Comparison of ENCODE assay signal across 13 cellular contexts in the genomic region with DNA sequence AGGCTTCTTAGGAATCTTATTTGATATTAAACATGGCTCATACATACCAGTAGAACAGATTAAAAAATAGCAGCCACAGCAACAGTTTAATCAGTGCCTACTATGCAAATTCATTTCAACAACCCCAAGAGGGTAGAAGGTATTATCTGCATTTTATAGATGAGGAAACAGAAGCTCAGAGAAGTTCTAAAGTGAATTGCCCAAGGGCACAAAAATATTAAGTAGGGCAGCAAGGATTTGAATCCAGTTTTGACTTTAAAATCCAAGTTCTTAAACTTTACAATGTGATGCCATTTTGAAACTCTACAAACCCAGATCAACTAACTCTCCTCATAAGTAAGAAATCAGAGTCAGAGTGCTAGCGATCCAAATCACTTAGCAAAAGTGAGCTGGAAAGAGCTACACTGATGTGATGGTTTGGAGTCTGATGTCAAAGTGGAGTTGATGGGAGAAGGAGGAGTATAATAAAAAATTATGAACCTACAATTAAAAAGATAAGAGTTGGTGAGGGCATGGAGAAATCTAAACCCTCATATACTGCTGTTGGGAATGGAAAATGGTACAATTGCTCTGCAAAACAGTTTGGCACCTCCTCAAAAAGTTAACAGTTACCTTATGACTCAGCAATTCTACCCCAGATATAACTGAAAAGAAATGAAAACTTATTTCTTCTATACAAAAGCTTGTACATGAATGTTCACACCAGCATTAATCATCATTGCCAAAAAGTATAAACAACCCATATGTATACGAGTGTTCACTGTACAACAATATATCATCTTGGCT. TPM values are rescaled to one million over a fixed set of nuclear protein-coding genes. Genes with fewer than 3 reads are reported as not detected.
DNase-seq lines count a peak whose midpoint lies in the region; ATAC-seq, FAIRE-seq and TF ChIP-seq lines count a peak whose summit lies in the region.
"Had no signal": no experiment of that assay in that cellular context is flagged by ENCODE, and none has a peak within 500 bp of the region (broad histone marks: within the 10 kb centered on the region; RNA-seq: fewer than 3 reads in every experiment).

No MANE protein-coding gene starts in this region.

- H3K27ac ChIP-seq in heart left ventricle, result peak overlapping the region in 10 of 12 donors; percentile 11 to 67 (median 39)
- H3K27ac ChIP-seq in GM12878 (ENCODE audit: control insufficient read depth, insufficient read depth), result no peak overlapping the region
- peak overlapping the region; percentile 62 for H3K27ac ChIP-seq in keratinocyte (ENCODE audit: control insufficient read depth, insufficient read depth, low read length)
- H3K27ac ChIP-seq in subcutaneous abdominal adipose tissue (ENCODE audit: low read depth, low read length), result peak overlapping the region; percentile 49

- intact Hi-C loops in heart left ventricle (cut with DNase I) (no loop called here), Right ventricle myocardium inferior (cut with DNase I) (loop anchor here (10.0 kb wide), 1 partner anchor 87 kb away; no protein-coding TSS in a partner anchor), GM12878 (cut with micrococcal nuclease; ENCODE audit: unreplicated experiment) (loop anchor here (10.0 kb wide), 2 partner anchors 347 to 437 kb away; no protein-coding TSS in a partner anchor)

- RAD21 ChIA-PET in GM12878 (lab: Charles Lee; ENCODE audit: unreplicated experiment), result interaction anchor here (0.6 to 2.5 kb wide), 4 partner anchors 17 to 235 kb away, joined by 4 to 6 read pairs (median 4); no protein-coding TSS in a partner anchor

- no peaks in the 10 kb centered on the region for H3K79me2 ChIP-seq in GM12878 (ENCODE audit: control insufficient read depth, insufficient read depth, low read length)
- H3K79me2 ChIP-seq in keratinocyte (ENCODE audit: control insufficient read depth, insufficient read depth, low read length), result peaks cover 73% of the 10 kb centered on the region

- no peaks in the 10 kb centered on the region for H3K9me3 ChIP-seq in heart left ventricle
- no peaks in the 10 kb centered on the region for H3K9me3 ChIP-seq in GM12878 (replicated peaks; ENCODE audit: control insufficient read depth, insufficient read depth, low read length)
- no peaks in the 10 kb centered on the region for H3K9me3 ChIP-seq in keratinocyte (ENCODE audit: control insufficient read depth, low read depth, low read length)
- no peaks in the 10 kb centered on the region for H3K9me3 ChIP-seq in subcutaneous abdominal adipose tissue (ENCODE audit: control insufficient read depth in 5 of 5, low read length in 5 of 5)

- H3K4me2 ChIP-seq in GM12878 (ENCODE audit: control insufficient read depth, insufficient read depth), result no peak overlapping the region
- peak overlapping the region; percentile 7 for H3K4me2 ChIP-seq in keratinocyte (ENCODE audit: control insufficient read depth, extremely low read depth, insufficient read depth, low read depth, low read length)

- H3K27me3 ChIP-seq in heart left ventricle (no peaks in the 10 kb centered on the region), GM12878 (replicated peaks in 1 of 2; ENCODE audit: control insufficient read depth in 2 of 2, insufficient read depth in 2 of 2, low read length in 1 of 2) (no peaks in the 10 kb centered on the region), keratinocyte (ENCODE audit: control insufficient read depth, extremely low read depth, insufficient read depth, low read length) (no peaks in the 10 kb centered on the region), subcutaneous abdominal adipose tissue (ENCODE audit: control insufficient read depth in 5 of 5, insufficient read depth in 4 of 5, low read length in 5 of 5) (no peaks in the 10 kb centered on the region)

- SMC1A ChIA-PET in GM12878 (lab: Charles Lee; ENCODE audit: uncharacterized antibody, unreplicated experiment), result interaction anchor here (0.7 to 2.4 kb wide), 4 partner anchors 28 to 167 kb away, joined by 3 to 6 read pairs (median 3); no protein-coding TSS in a partner anchor

- POLR2A ChIA-PET in GM12878 (lab: Charles Lee), result interaction anchor here (0.6 to 1.0 kb wide), 2 partner anchors 9 to 16 kb away, joined by 3 read pairs; no protein-coding TSS in a partner anchor

- no peak for ATAC-seq in heart left ventricle
- ATAC-seq in Right ventricle myocardium inferior, result no peak
- ATAC-seq in GM12878, result peak; percentile 51
- no peak for ATAC-seq in GM21786 (IDR thresholded peaks at IDR 0.05; ENCODE audit: unreplicated experiment)
- no peak for ATAC-seq in HG03095 (IDR thresholded peaks at IDR 0.05; ENCODE audit: unreplicated experiment)
- no peak for ATAC-seq in GM18870 (IDR thresholded peaks at IDR 0.05; ENCODE audit: unreplicated experiment)

- FAIRE-seq in GM12878 (lab: Jason Lieb, UNC) (no peak), keratinocyte (lab: Jason Lieb, UNC) (no peak)
- FAIRE-seq: islet of Langerhans had no signal

- H3K9ac ChIP-seq in GM12878 (ENCODE audit: control insufficient read depth, insufficient read depth, low read length) (no peak overlapping the region), keratinocyte (ENCODE audit: control insufficient read depth, extremely low read depth, insufficient read depth, low read length) (no peak overlapping the region), subcutaneous abdominal adipose tissue (ENCODE audit: low read length in 5 of 5) (no peak overlapping the region)

- H4K20me1 ChIP-seq in GM12878 (ENCODE audit: control insufficient read depth, insufficient read depth) (no peaks in the 10 kb centered on the region), keratinocyte (ENCODE audit: control insufficient read depth, extremely low read depth, insufficient read depth, low read length) (no peaks in the 10 kb centered on the region)

- TF ChIP-seq EP300 in GM12878 (IDR thresholded peaks at IDR 0.05; ENCODE audit: borderline replicate concordance in 1 of 2, control insufficient read depth in 1 of 2, low read depth in 2 of 2, low read length in 2 of 2), result no peak

- H3K4me1 ChIP-seq in heart left ventricle (peaks cover 10 to 49% (median 25%) of the 10 kb centered on the region in 12 donors), GM12878 (ENCODE audit: control insufficient read depth, insufficient read depth, low read length) (peaks cover 11% of the 10 kb centered on the region; the same call in 1 of the 2 replicates), keratinocyte (ENCODE audit: control insufficient read depth, extremely low read depth, insufficient read depth, low read length) (peaks cover 39% of the 10 kb centered on the region), subcutaneous abdominal adipose tissue (ENCODE audit: control insufficient read depth in 5 of 5, insufficient read depth in 5 of 5, low read length in 5 of 5) (peaks cover 2 to 34% (median 25%) of the 10 kb centered on the region in 5 donors)

- BruUV-seq in GM12878 (replicated peaks; lab: Mats Ljungman, UMichigan), result no TSS peak

- H3K36me3 ChIP-seq in heart left ventricle (peaks cover 0 to 22% (median 11%) of the 10 kb centered on the region in 9 donors), GM12878 (ENCODE audit: control insufficient read depth in 2 of 2, insufficient read depth in 2 of 2, low read length in 1 of 2) (peaks cover 0 to 3% of the 10 kb centered on the region in 2 experiments; a peak in 1 of 4 replicates), keratinocyte (ENCODE audit: control insufficient read depth in 2 of 2, extremely low read depth in 1 of 2, insufficient read depth in 2 of 2, low read length in 2 of 2) (peaks cover 8 to 9% of the 10 kb centered on the region in 2 experiments), subcutaneous abdominal adipose tissue (ENCODE audit: control insufficient read depth in 5 of 5, insufficient read depth in 5 of 5, low read length in 5 of 5) (peaks cover 2 to 8% (median 4%) of the 10 kb centered on the region in 5 donors)

- WGBS in heart left ventricle, 4 donors, result 76 to 88% (median 82%) methylated on average over 2 of the region's 2 CpGs
- whole genome bisulfite sequencing in GM12878 (ENCODE audit: insufficient coverage, insufficient replicate concordance, low lambda C conversion rate, missing lambda C conversion rate), result 90% methylated on average over 2 of the region's 2 CpGs

- dilution Hi-C loops in keratinocyte (cut with MboI; ENCODE audit: extremely low pct_ligation_motif_present, low sequenced_read_pairs), result no loop called here

- no peak for TF ChIP-seq RAD21 in GM12878 (IDR thresholded peaks at IDR 0.05; ENCODE audit: insufficient read depth, low read depth, low read length)

- no peak for DNase-seq in heart left ventricle
- DNase-seq in Right ventricle myocardium inferior (ENCODE audit: missing footprints), result no peak
- DNase-seq in GM12878 (ENCODE audit: low read depth, low spot score), result no peak
- no peak for DNase-seq in keratinocyte (ENCODE audit: low read depth, low spot score)
- DNase-seq: EL, NCI-H1694 treated with DMSO at 0.1 percent for 48 hours, posterior cingulate gyrus, T-helper 9 cell had no signal

- H3K4me3 ChIP-seq in heart left ventricle, result no peak overlapping the region
- H3K4me3 ChIP-seq in GM12878, result no peak overlapping the region
- no peak overlapping the region for H3K4me3 ChIP-seq in keratinocyte (ENCODE audit: control insufficient read depth in 2 of 3, extremely low read depth in 1 of 3, insufficient read depth in 2 of 3, low read depth in 1 of 3, low read length in 3 of 3)
- no peak overlapping the region for H3K4me3 ChIP-seq in subcutaneous abdominal adipose tissue (ENCODE audit: low read depth in 1 of 5, low read length in 5 of 5)

- H3K9me1 ChIP-seq in keratinocyte (ENCODE audit: control insufficient read depth, extremely low read depth, insufficient read depth, low read length), result no peaks in the 10 kb centered on the region

- in situ Hi-C loops in GM12878 (cut with MboI), result no loop called here

- peak overlapping the region; percentile 31; the same call in 1 of the 2 replicates for H2AFZ ChIP-seq in GM12878 (ENCODE audit: control insufficient read depth, low read depth, low read length)
- no peak overlapping the region for H2AFZ ChIP-seq in keratinocyte (ENCODE audit: control insufficient read depth, low read length)

- CTCF ChIA-PET in GM12878 (lab: Yijun Ruan, JAX), result interaction anchor here (2.2 to 2.5 kb wide), 2 partner anchors 167 to 168 kb away, joined by 6 to 13 read pairs; no protein-coding TSS in a partner anchor

- TF ChIP-seq POLR2A in heart left ventricle (IDR thresholded peaks at IDR 0.05), result no peak
- no peak for TF ChIP-seq POLR2A in GM12878 (IDR thresholded peaks at IDR 0.05; ENCODE audit: low read depth, low read length)

- TF ChIP-seq CTCF in heart left ventricle (IDR thresholded peaks at IDR 0.05) (no peak), GM12878 (IDR thresholded peaks at IDR 0.05 in 2 of 3, conservative IDR thresholded peaks at IDR 0.05 in 1 of 3; ENCODE audit: control insufficient read depth in 2 of 3, extremely low read depth in 1 of 3, insufficient read depth in 1 of 3, low read depth in 3 of 3, low read length in 3 of 3) (no peak), keratinocyte (optimal IDR thresholded peaks at IDR 0.05 in 1 of 3, IDR thresholded peaks at IDR 0.05 in 1 of 3, conservative IDR thresholded peaks at IDR 0.05 in 1 of 3; ENCODE audit: extremely low read depth in 1 of 3, insufficient read depth in 2 of 3, low read length in 3 of 3) (no peak)

RNA-seq across cellular contexts. Expression of gene PLXND1, which starts 51.0 kb away (rescaled TPM):
- total RNA-seq in heart left ventricle (100 to 1,000 TPM in 2 of 9 donors, 10 to 100 TPM in 7; 40.8 to 218 (median 64.9) TPM), Right ventricle myocardium inferior (66.3 TPM), GM12878 (2014; rRNA removed) (0.16 TPM in 1 of 2 replicates, not detected in the other), GM12878 (2014; rRNA removed; fragmentation: Illumina TruSeq; extraction: Trizol) (not detected in 2 replicates), GM12878 (2021) (0.66 and 2.3 TPM in 2 replicates)
- polyA plus RNA-seq in heart left ventricle (10 to 100 TPM; 66.4 to 67.3 TPM), GM12878 (2011; rRNA removed) (0.01 TPM in 1 of 2 replicates, not detected in the other), GM12878 (2014; fragmentation: Illumina TruSeq; extraction: Trizol) (not detected in 2 replicates), GM12878 (2014; fragmentation: Nextera tagmentation; extraction: Ambion mirVana) (not detected), GM12878 (2014; rRNA removed) (0.08 and 0.72 TPM in 2 replicates), GM12878 (2016; fragmentation: Nextera tagmentation; extraction: Ambion mirVana) (not detected), keratinocyte (0.09 to 0.36 TPM (median 0.25 TPM) in 3 replicates)
- 1.1 and 1.7 TPM in 2 replicates for total RNA-seq in GM12878 (2013; cell fraction: nucleolus; rRNA removed)
- polyA plus RNA-seq in GM12878 (2011; ENCODE audit: low read depth), result 0.49 TPM
- polyA plus RNA-seq in GM12878 (2011; cell fraction: cytosol; rRNA removed), result 0.04 TPM in 1 of 2 replicates, not detected in the other
- polyA plus RNA-seq in GM12878 (2011; cell fraction: nucleus; rRNA removed), result 0.45 and 0.51 TPM in 2 replicates
- 0.29 and 0.51 TPM in 2 replicates for polyA plus RNA-seq in GM12878 (2012)
- 0.44 and 0.46 TPM in 2 replicates for polyA minus RNA-seq in GM12878 (2011; rRNA and poly(A)+ RNA removed)
- polyA minus RNA-seq in GM12878 (2011; cell fraction: cytosol; rRNA and poly(A)+ RNA removed), result not detected in 2 replicates
- polyA minus RNA-seq in GM12878 (2011; cell fraction: nucleus; rRNA and poly(A)+ RNA removed), result not detected in 2 replicates
- 0.81 TPM for polyA plus RNA-seq in keratinocyte (2011; ENCODE audit: low read depth)
- 0.09 and 0.27 TPM in 2 replicates for polyA plus RNA-seq in keratinocyte (2011; cell fraction: cytosol; rRNA removed)
- polyA plus RNA-seq in keratinocyte (2011; cell fraction: nucleus; rRNA removed), result 0.61 and 0.93 TPM in 2 replicates
- 0.36 and 1.3 TPM in 2 replicates for polyA plus RNA-seq in keratinocyte (2012; ENCODE audit: low replicate concordance)
- 0.10 to 0.92 TPM (median 0.59 TPM) in 3 replicates for polyA minus RNA-seq in keratinocyte
- not detected for polyA minus RNA-seq in keratinocyte (2011; cell fraction: cytosol; rRNA and poly(A)+ RNA removed)
- polyA minus RNA-seq in keratinocyte (2011; cell fraction: nucleus; rRNA and poly(A)+ RNA removed), result 1.8 and 1.9 TPM in 2 replicates

Comparison
In these comparisons a context has a peak if more than half of its experiments do, and no peak if none do; other contexts are left out.
1. intact Hi-C loops: an anchor here in Right ventricle myocardium inferior (10.0 kb wide) and GM12878 (10.0 kb wide); none called in heart left ventricle.
2. RNA of gene PLXND1, which starts 51.0 kb away (total RNA-seq): 66.3 TPM in Right ventricle myocardium inferior (single experiment) and 40.8 to 218 TPM in heart left ventricle; 0.16 to 2.3 TPM in GM12878; every median in the first group is over 10 times any median in the second.